1 cellular context compared by ENCODE assay signal in genomic region chr13:97809576-97809975, GRCh38.
TF ChIP-seq lines count a peak whose summit lies in the region.

No MANE protein-coding gene starts in this region.

TF ChIP-seq in HepG2, 621 proteins besides CTCF, POLR2A, EP300 and RAD21 (continued from another document):
- TF ChIP-seq MXD4 (CRISPR knock-in tag; IDR thresholded peaks at IDR 0.05) (no peak), HMGXB4 (CRISPR knock-in tag; IDR thresholded peaks at IDR 0.05; ENCODE audit: borderline replicate concordance in 1 of 2, low read depth in 1 of 2) (no peak)
